ENCODE assay signal across 8 cellular contexts in genomic region chr17:81733507-81734404, GRCh38. TPM values are rescaled to one million over a fixed set of nuclear protein-coding genes. Genes with fewer than 3 reads are reported as not detected.
DNase-seq lines count a peak whose midpoint lies in the region; ATAC-seq, FAIRE-seq and TF ChIP-seq lines count a peak whose summit lies in the region.

No MANE protein-coding gene starts in this region.

- 33 to 50% methylated on average over 17 to 29 of the region's 32 CpGs for WGBS in thyroid gland, 2 donors

- peaks cover 7% of the 10 kb centered on the region for H3K27me3 ChIP-seq in neural progenitor cell
- no peaks in the 10 kb centered on the region for H3K27me3 ChIP-seq in thyroid gland

- H3K9me3 Mint-ChIP-seq in activated T-helper 1 cell treated with anti-CD3 and anti-CD28 coated beads, Interleukin-12 subunit alpha, Interleukin-12 subunit beta, Interleukin-2, Interleukin-4 antibody, amounts not matched to agents 30 ng/mL and 10 ng/mL and 1 ng/mL, durations not matched to agents 14 hours and 24 hours and 36 hours, result no peaks in the 10 kb centered on the region
- H3K9me3 Mint-ChIP-seq in neural progenitor cell, result no peaks in the 10 kb centered on the region

- DNase-seq in G401 (ENCODE audit: low spot score) (peak; percentile 88), RCC 7860 (ENCODE audit: low spot score) (peak; percentile 65), fibroblast of peridontal ligament (ENCODE audit: extremely low read depth) (peak; percentile 61), neural progenitor cell (ENCODE audit: low spot score) (peak; percentile 85), thyroid gland (peak; percentile 86 to 88)
- peak; percentile 62 for DNase-seq in activated T-helper 1 cell treated with anti-CD3 and anti-CD28 coated beads, Interleukin-12 subunit alpha, Interleukin-12 subunit beta, Interleukin-2, Interleukin-4 antibody, amounts not matched to agents 30 ng/mL and 10 ng/mL and 1 ng/mL, durations not matched to agents 14 hours and 24 hours and 36 hours (ENCODE audit: low spot score)

- intact Hi-C loops in activated T-helper 1 cell treated with anti-CD3 and anti-CD28 coated beads, Interleukin-12 subunit alpha, Interleukin-12 subunit beta, Interleukin-2, Interleukin-4 antibody, amounts not matched to agents 30 ng/mL and 10 ng/mL and 1 ng/mL, durations not matched to agents 14 hours and 24 hours and 36 hours (cut with micrococcal nuclease), result loop anchor here (1.0 kb wide), 2 partner anchors 99 to 127 kb away; partner anchors contain the start of gene P4HB
- intact Hi-C loops in thyroid gland (cut with DNase I), result no loop called here

- TF ChIP-seq CTCF in LNCAP (IDR thresholded peaks at IDR 0.05) (peak; percentile 96), neural progenitor cell (IDR thresholded peaks at IDR 0.05) (peak; percentile 81), thyroid gland (IDR thresholded peaks at IDR 0.05) (peak; percentile 75 to 97 (median 89))

- H3K9ac ChIP-seq in neural progenitor cell, result no peak overlapping the region

- H3F3A ChIP-seq in neural progenitor cell (ENCODE audit: low read depth), result peaks cover 14% of the 10 kb centered on the region

- ATAC-seq in HG03025 (IDR thresholded peaks at IDR 0.05; ENCODE audit: low FRiP score, unreplicated experiment), result no peak

- no peak overlapping the region for H2AFZ ChIP-seq in neural progenitor cell (replicated peaks)

- H3K4me2 ChIP-seq in neural progenitor cell, result no peak overlapping the region

- H3K27ac ChIP-seq in neural progenitor cell (no peak overlapping the region), thyroid gland (no peak overlapping the region)

- H3K4me3 Mint-ChIP-seq in activated T-helper 1 cell treated with anti-CD3 and anti-CD28 coated beads, Interleukin-12 subunit alpha, Interleukin-12 subunit beta, Interleukin-2, Interleukin-4 antibody, amounts not matched to agents 30 ng/mL and 10 ng/mL and 1 ng/mL, durations not matched to agents 14 hours and 24 hours and 36 hours, result no peak overlapping the region
- H3K4me3 Mint-ChIP-seq in neural progenitor cell, result no peak overlapping the region

- peaks cover 11% of the 10 kb centered on the region for H3K27me3 Mint-ChIP-seq in activated T-helper 1 cell treated with anti-CD3 and anti-CD28 coated beads, Interleukin-12 subunit alpha, Interleukin-12 subunit beta, Interleukin-2, Interleukin-4 antibody, amounts not matched to agents 30 ng/mL and 10 ng/mL and 1 ng/mL, durations not matched to agents 14 hours and 24 hours and 36 hours (ENCODE audit: insufficient read depth)
- H3K27me3 Mint-ChIP-seq in neural progenitor cell (ENCODE audit: insufficient read depth, low read depth), result peaks cover 7% of the 10 kb centered on the region

- H4K20me1 ChIP-seq in neural progenitor cell (ENCODE audit: low read depth), result no peaks in the 10 kb centered on the region

- H3K36me3 ChIP-seq in neural progenitor cell (no peaks in the 10 kb centered on the region), thyroid gland (no peaks in the 10 kb centered on the region)

- H3K36me3 Mint-ChIP-seq in activated T-helper 1 cell treated with anti-CD3 and anti-CD28 coated beads, Interleukin-12 subunit alpha, Interleukin-12 subunit beta, Interleukin-2, Interleukin-4 antibody, amounts not matched to agents 30 ng/mL and 10 ng/mL and 1 ng/mL, durations not matched to agents 14 hours and 24 hours and 36 hours (ENCODE audit: low read depth), result no peaks in the 10 kb centered on the region
- no peaks in the 10 kb centered on the region for H3K36me3 Mint-ChIP-seq in neural progenitor cell

- no peak for FAIRE-seq in RCC 7860 (lab: Jason Lieb, UNC)

- in situ Hi-C loops in G401 (cut with HindIII; ENCODE audit: low sequenced_read_pairs), result no loop called here

- H3K4me1 ChIP-seq in neural progenitor cell, result peaks cover 8% of the 10 kb centered on the region
- peaks cover 5 to 18% of the 10 kb centered on the region in 2 donors for H3K4me1 ChIP-seq in thyroid gland

- H3K4me3 ChIP-seq in neural progenitor cell (no peak overlapping the region), thyroid gland (replicated peaks in 1 of 3) (no peak overlapping the region)

- no peaks in the 10 kb centered on the region for H3K79me2 ChIP-seq in neural progenitor cell (ENCODE audit: low read depth)

- H3K9me3 ChIP-seq in neural progenitor cell (ENCODE audit: low read depth), result no peaks in the 10 kb centered on the region
- H3K9me3 ChIP-seq in thyroid gland, result no peaks in the 10 kb centered on the region

- peaks cover 6% of the 10 kb centered on the region for H3K4me1 Mint-ChIP-seq in activated T-helper 1 cell treated with anti-CD3 and anti-CD28 coated beads, Interleukin-12 subunit alpha, Interleukin-12 subunit beta, Interleukin-2, Interleukin-4 antibody, amounts not matched to agents 30 ng/mL and 10 ng/mL and 1 ng/mL, durations not matched to agents 14 hours and 24 hours and 36 hours (ENCODE audit: low read depth)
- H3K4me1 Mint-ChIP-seq in neural progenitor cell, result peaks cover 21% of the 10 kb centered on the region

- no peak overlapping the region for H3K27ac Mint-ChIP-seq in activated T-helper 1 cell treated with anti-CD3 and anti-CD28 coated beads, Interleukin-12 subunit alpha, Interleukin-12 subunit beta, Interleukin-2, Interleukin-4 antibody, amounts not matched to agents 30 ng/mL and 10 ng/mL and 1 ng/mL, durations not matched to agents 14 hours and 24 hours and 36 hours
- H3K27ac Mint-ChIP-seq in neural progenitor cell, result no peak overlapping the region

- no peak for TF ChIP-seq POLR2A in thyroid gland (IDR thresholded peaks at IDR 0.05)

RNA-seq across cellular contexts. Expression of gene SLC25A10, which starts 21.7 kb away (rescaled TPM):
- total RNA-seq in G401 (2014; rRNA removed; shearing (Covaris generic)), result 72.3 and 73.9 TPM in 2 replicates
- total RNA-seq in activated T-helper 1 cell treated with anti-CD3 and anti-CD28 coated beads, Interleukin-12 subunit alpha, Interleukin-12 subunit beta, Interleukin-2, Interleukin-4 antibody, amounts not matched to agents 30 ng/mL and 10 ng/mL and 1 ng/mL, durations not matched to agents 14 hours and 24 hours and 36 hours, result 45.7 and 49.6 TPM in 2 replicates
- total RNA-seq in neural progenitor cell (ENCODE audit: low replicate concordance), result 9.1 and 29.3 TPM in 2 replicates
- total RNA-seq in thyroid gland, result 10 to 100 TPM in 3 of 4 donors, 1 to 10 TPM in 1; 8.9 to 26.3 (median 20.8) TPM

RNA-seq across cellular contexts. Expression of gene MRPL12, which starts 30.6 kb away (rescaled TPM):
- 238 and 244 TPM in 2 replicates for total RNA-seq in G401 (2014; rRNA removed; shearing (Covaris generic))
- total RNA-seq in activated T-helper 1 cell treated with anti-CD3 and anti-CD28 coated beads, Interleukin-12 subunit alpha, Interleukin-12 subunit beta, Interleukin-2, Interleukin-4 antibody, amounts not matched to agents 30 ng/mL and 10 ng/mL and 1 ng/mL, durations not matched to agents 14 hours and 24 hours and 36 hours, result 232 TPM in 2 replicates
- total RNA-seq in neural progenitor cell (ENCODE audit: low replicate concordance), result 13.2 and 30.9 TPM in 2 replicates
- total RNA-seq in thyroid gland, result 10 to 100 TPM; 30.7 to 89.3 (median 46.4) TPM

RNA-seq across cellular contexts. Expression of gene HGS, which starts 49.9 kb away (rescaled TPM):
- total RNA-seq in G401 (2014; rRNA removed; shearing (Covaris generic)), result 85.0 and 88.7 TPM in 2 replicates
- total RNA-seq in activated T-helper 1 cell treated with anti-CD3 and anti-CD28 coated beads, Interleukin-12 subunit alpha, Interleukin-12 subunit beta, Interleukin-2, Interleukin-4 antibody, amounts not matched to agents 30 ng/mL and 10 ng/mL and 1 ng/mL, durations not matched to agents 14 hours and 24 hours and 36 hours, result 133 and 144 TPM in 2 replicates
- total RNA-seq in neural progenitor cell (ENCODE audit: low replicate concordance) (46.2 and 79.3 TPM in 2 replicates), thyroid gland (10 to 100 TPM; 62.9 to 98.3 (median 67.3) TPM)

RNA-seq across cellular contexts. Expression of gene ARL16, which starts 50.2 kb away (rescaled TPM):
- total RNA-seq in G401 (2014; rRNA removed; shearing (Covaris generic)), result 64.2 and 77.4 TPM in 2 replicates
- total RNA-seq in activated T-helper 1 cell treated with anti-CD3 and anti-CD28 coated beads, Interleukin-12 subunit alpha, Interleukin-12 subunit beta, Interleukin-2, Interleukin-4 antibody, amounts not matched to agents 30 ng/mL and 10 ng/mL and 1 ng/mL, durations not matched to agents 14 hours and 24 hours and 36 hours, result 37.6 and 40.0 TPM in 2 replicates
- total RNA-seq in neural progenitor cell (ENCODE audit: low replicate concordance) (31.2 and 40.3 TPM in 2 replicates), thyroid gland (10 to 100 TPM; 29.7 to 46.5 (median 37.2) TPM)
